8 cellular contexts compared by ENCODE assay signal in genomic region chr14:24441904-24442239, GRCh38. TPM values are rescaled to one million over a fixed set of nuclear protein-coding genes. Genes with fewer than 3 reads are reported as not detected.
DNase-seq lines count a peak whose midpoint lies in the region; ATAC-seq and TF ChIP-seq lines count a peak whose summit lies in the region.

No MANE protein-coding gene starts in this region.

- H3K4me1 ChIP-seq in adipocyte (ENCODE audit: control insufficient read depth, insufficient read depth, low read length) (peaks cover 33% of the 10 kb centered on the region), thyroid gland (peaks cover 13 to 21% of the 10 kb centered on the region in 2 donors)

- H3K36me3 ChIP-seq in KOPT-K1 (ENCODE audit: insufficient read depth, low read length) (peaks cover 44% of the 10 kb centered on the region), adipocyte (ENCODE audit: control insufficient read depth, insufficient read depth, low read length, severe bottlenecking) (peaks cover 45% of the 10 kb centered on the region), kidney epithelial cell (ENCODE audit: control insufficient read depth, insufficient read depth, low read length) (peaks cover 2% of the 10 kb centered on the region), thyroid gland (peaks cover 23 to 33% of the 10 kb centered on the region in 2 donors)

- DNase-seq in DMS 273 (lab: John Stamatoyannopoulos, UW; ENCODE audit: unreplicated experiment), result peak; percentile 76
- DNase-seq in adipocyte (ENCODE audit: low read depth), result no peak
- no peak for DNase-seq in kidney epithelial cell (ENCODE audit: low read depth)
- no peak for DNase-seq in thyroid gland
- DNase-seq in effector CD4-positive, alpha-beta T cell, result no peak
- no peak for DNase-seq in cerebellar nuclear complex (lab: John Stamatoyannopoulos, UW)

- TF ChIP-seq CTCF in kidney epithelial cell (IDR thresholded peaks at IDR 0.05; ENCODE audit: insufficient read depth, low read length, poor library complexity, severe bottlenecking) (no peak), thyroid gland (IDR thresholded peaks at IDR 0.05) (no peak)

- ATAC-seq in GM19467 (IDR thresholded peaks at IDR 0.05; ENCODE audit: unreplicated experiment), result no peak

- no peaks in the 10 kb centered on the region for H3K9me3 ChIP-seq in KOPT-K1 (ENCODE audit: insufficient read depth, low read length, poor library complexity, severe bottlenecking)
- H3K9me3 ChIP-seq in adipocyte (ENCODE audit: control insufficient read depth, low read length), result no peaks in the 10 kb centered on the region
- no peaks in the 10 kb centered on the region for H3K9me3 ChIP-seq in thyroid gland

- intact Hi-C loops in thyroid gland (cut with DNase I), result no loop called here

- peak overlapping the region; percentile 96 for H3K9ac ChIP-seq in adipocyte (ENCODE audit: low read length)

- no peaks in the 10 kb centered on the region for H3K27me3 ChIP-seq in adipocyte (replicated peaks; ENCODE audit: control insufficient read depth, insufficient read depth, low read length)
- no peaks in the 10 kb centered on the region for H3K27me3 ChIP-seq in kidney epithelial cell (ENCODE audit: control insufficient read depth, insufficient read depth, low read length)
- H3K27me3 ChIP-seq in thyroid gland, result no peaks in the 10 kb centered on the region

- WGBS in thyroid gland, 2 donors, result 1 to 2% methylated on average over 12 of the region's 12 CpGs

- no peak for TF ChIP-seq POLR2A in thyroid gland (IDR thresholded peaks at IDR 0.05)

- H3K27ac ChIP-seq in KOPT-K1 (ENCODE audit: low read depth, low read length, poor library complexity, severe bottlenecking) (peak overlapping the region; percentile 88), thyroid gland (peak overlapping the region; percentile 98 to 100 (median 98))

- peak overlapping the region; percentile 88 for H3K4me3 ChIP-seq in adipocyte (ENCODE audit: low read length)
- peak overlapping the region; percentile 82 for H3K4me3 ChIP-seq in kidney epithelial cell (ENCODE audit: low read depth, low read length)
- H3K4me3 ChIP-seq in thyroid gland (replicated peaks in 1 of 3), result peak overlapping the region; percentile 21 to 62 (median 53)

RNA-seq across cellular contexts. Expression of gene SDR39U1, which starts 0.7 kb away (rescaled TPM):
- total RNA-seq in kidney epithelial cell (29.7 and 44.8 TPM in 2 replicates), thyroid gland (10 to 100 TPM; 35.1 to 75.6 (median 49.2) TPM)

RNA-seq across cellular contexts. Expression of gene KHNYN, which starts 12.1 kb away (rescaled TPM):
- total RNA-seq in kidney epithelial cell, result 44.0 and 47.8 TPM in 2 replicates
- total RNA-seq in thyroid gland, result 10 to 100 TPM; 46.9 to 75.0 (median 48.3) TPM

RNA-seq across cellular contexts. Expression of gene CBLN3, which starts 12.4 kb away (rescaled TPM):
- total RNA-seq in kidney epithelial cell (0.34 and 0.88 TPM in 2 replicates), thyroid gland (1 to 10 TPM; 1.7 to 3.4 (median 2.3) TPM)

RNA-seq across cellular contexts. Expression of gene NYNRIN, which starts 43.1 kb away (rescaled TPM):
- total RNA-seq in kidney epithelial cell (6.0 and 6.3 TPM in 2 replicates), thyroid gland (10 to 100 TPM; 11.7 to 19.9 (median 12.3) TPM)
